Comparison of ENCODE assay signal across 1 cellular context in the genomic region with DNA sequence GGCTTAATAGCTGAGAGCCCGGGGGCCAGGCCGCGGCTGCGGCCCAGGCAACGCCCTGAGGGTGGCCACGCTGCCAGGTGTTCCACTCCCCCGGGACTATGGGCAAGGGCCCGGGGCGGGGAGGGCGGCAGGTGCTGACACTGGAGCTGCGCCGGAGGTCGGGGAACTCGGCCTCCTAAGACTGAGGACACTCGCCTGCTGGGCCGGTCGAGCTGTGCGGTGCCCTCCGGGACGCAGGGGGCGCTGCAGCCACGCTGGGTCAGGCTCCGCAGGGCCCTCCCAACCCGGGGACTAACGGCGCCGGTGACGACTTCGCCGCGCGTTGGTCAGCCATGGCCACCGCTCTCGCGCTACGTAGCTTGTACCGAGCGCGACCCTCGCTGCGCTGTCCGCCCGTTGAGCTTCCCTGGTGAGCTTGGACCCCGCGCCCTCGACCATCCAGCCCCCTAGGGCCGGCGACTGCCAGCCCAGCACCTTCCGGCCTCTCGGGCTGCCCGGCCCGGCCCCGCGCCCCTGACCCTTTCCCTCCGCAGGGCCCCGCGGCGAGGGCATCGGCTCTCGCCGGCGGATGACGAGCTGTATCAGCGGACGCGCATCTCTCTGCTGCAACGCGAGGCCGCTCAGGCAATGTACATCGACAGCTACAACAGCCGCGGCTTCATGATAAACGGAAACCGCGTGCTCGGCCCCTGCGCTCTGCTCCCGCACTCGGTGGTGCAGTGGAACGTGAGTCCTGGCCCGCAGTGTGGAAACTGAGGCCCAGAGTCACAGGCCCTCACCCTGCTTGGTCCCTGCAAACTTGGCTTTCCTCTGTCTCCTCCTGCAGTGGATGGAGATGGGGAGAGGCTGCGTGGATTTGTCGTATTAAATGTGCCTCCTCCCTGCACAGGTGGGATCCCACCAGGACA.
TF ChIP-seq lines count a peak whose summit lies in the region.

A gene with protein sequence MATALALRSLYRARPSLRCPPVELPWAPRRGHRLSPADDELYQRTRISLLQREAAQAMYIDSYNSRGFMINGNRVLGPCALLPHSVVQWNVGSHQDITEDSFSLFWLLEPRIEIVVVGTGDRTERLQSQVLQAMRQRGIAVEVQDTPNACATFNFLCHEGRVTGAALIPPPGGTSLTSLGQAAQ (plus strand): TSS at position 309 of the 908 bp plus-strand sequence. CDS start 24 bp downstream, at position 333.

TF ChIP-seq in K562, 482 proteins besides CTCF, POLR2A, EP300 and RAD21 (continued from another document and continues in another):
- TF ChIP-seq, protein P1, sequence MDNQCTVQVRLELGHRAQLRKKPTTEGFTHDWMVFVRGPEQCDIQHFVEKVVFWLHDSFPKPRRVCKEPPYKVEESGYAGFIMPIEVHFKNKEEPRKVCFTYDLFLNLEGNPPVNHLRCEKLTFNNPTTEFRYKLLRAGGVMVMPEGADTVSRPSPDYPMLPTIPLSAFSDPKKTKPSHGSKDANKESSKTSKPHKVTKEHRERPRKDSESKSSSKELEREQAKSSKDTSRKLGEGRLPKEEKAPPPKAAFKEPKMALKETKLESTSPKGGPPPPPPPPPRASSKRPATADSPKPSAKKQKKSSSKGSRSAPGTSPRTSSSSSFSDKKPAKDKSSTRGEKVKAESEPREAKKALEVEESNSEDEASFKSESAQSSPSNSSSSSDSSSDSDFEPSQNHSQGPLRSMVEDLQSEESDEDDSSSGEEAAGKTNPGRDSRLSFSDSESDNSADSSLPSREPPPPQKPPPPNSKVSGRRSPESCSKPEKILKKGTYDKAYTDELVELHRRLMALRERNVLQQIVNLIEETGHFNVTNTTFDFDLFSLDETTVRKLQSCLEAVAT (IDR thresholded peaks at IDR 0.05): no peak
- no peak for TF ChIP-seq ZNF644 (tag; IDR thresholded peaks at IDR 0.05; ENCODE audit: low read depth)
- TF ChIP-seq, protein P2, sequence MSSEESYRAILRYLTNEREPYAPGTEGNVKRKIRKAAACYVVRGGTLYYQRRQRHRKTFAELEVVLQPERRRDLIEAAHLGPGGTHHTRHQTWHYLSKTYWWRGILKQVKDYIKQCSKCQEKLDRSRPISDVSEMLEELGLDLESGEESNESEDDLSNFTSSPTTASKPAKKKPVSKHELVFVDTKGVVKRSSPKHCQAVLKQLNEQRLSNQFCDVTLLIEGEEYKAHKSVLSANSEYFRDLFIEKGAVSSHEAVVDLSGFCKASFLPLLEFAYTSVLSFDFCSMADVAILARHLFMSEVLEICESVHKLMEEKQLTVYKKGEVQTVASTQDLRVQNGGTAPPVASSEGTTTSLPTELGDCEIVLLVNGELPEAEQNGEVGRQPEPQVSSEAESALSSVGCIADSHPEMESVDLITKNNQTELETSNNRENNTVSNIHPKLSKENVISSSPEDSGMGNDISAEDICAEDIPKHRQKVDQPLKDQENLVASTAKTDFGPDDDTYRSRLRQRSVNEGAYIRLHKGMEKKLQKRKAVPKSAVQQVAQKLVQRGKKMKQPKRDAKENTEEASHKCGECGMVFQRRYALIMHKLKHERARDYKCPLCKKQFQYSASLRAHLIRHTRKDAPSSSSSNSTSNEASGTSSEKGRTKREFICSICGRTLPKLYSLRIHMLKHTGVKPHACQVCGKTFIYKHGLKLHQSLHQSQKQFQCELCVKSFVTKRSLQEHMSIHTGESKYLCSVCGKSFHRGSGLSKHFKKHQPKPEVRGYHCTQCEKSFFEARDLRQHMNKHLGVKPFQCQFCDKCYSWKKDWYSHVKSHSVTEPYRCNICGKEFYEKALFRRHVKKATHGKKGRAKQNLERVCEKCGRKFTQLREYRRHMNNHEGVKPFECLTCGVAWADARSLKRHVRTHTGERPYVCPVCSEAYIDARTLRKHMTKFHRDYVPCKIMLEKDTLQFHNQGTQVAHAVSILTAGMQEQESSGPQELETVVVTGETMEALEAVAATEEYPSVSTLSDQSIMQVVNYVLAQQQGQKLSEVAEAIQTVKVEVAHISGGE (CRISPR knock-in tag; IDR thresholded peaks at IDR 0.05): peak in 2 of 3 experiments; percentile 41 to 63; a peak in 2 of 6 replicates
- TF ChIP-seq, protein P3, sequence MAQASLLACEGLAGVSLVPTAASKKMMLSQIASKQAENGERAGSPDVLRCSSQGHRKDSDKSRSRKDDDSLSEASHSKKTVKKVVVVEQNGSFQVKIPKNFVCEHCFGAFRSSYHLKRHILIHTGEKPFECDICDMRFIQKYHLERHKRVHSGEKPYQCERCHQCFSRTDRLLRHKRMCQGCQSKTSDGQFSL (CRISPR knock-in tag; IDR thresholded peaks at IDR 0.05): no peak; the same call in 1 of the 2 replicates
- TF ChIP-seq, protein P3 (tag; IDR thresholded peaks at IDR 0.05): no peak
- no peak for TF ChIP-seq TEAD2 (tag; IDR thresholded peaks at IDR 0.05)
- TF ChIP-seq, protein P4, sequence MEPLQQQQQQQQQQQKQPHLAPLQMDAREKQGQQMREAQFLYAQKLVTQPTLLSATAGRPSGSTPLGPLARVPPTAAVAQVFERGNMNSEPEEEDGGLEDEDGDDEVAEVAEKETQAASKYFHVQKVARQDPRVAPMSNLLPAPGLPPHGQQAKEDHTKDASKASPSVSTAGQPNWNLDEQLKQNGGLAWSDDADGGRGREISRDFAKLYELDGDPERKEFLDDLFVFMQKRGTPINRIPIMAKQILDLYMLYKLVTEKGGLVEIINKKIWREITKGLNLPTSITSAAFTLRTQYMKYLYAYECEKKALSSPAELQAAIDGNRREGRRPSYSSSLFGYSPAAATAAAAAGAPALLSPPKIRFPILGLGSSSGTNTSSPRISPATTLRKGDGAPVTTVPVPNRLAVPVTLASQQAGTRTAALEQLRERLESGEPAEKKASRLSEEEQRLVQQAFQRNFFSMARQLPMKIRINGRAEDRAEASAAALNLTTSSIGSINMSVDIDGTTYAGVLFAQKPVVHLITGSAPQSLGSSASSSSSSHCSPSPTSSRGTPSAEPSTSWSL (CRISPR knock-in tag; IDR thresholded peaks at IDR 0.05; ENCODE audit: borderline replicate concordance): no peak
- TF ChIP-seq PTRF (tag; IDR thresholded peaks at IDR 0.05): no peak
- no peak for TF ChIP-seq DIDO1 (tag; IDR thresholded peaks at IDR 0.05; ENCODE audit: low read depth)
- TF ChIP-seq SIRT6 (IDR thresholded peaks at IDR 0.05; ENCODE audit: low read depth, low read length): no peak
- TF ChIP-seq, protein P5, sequence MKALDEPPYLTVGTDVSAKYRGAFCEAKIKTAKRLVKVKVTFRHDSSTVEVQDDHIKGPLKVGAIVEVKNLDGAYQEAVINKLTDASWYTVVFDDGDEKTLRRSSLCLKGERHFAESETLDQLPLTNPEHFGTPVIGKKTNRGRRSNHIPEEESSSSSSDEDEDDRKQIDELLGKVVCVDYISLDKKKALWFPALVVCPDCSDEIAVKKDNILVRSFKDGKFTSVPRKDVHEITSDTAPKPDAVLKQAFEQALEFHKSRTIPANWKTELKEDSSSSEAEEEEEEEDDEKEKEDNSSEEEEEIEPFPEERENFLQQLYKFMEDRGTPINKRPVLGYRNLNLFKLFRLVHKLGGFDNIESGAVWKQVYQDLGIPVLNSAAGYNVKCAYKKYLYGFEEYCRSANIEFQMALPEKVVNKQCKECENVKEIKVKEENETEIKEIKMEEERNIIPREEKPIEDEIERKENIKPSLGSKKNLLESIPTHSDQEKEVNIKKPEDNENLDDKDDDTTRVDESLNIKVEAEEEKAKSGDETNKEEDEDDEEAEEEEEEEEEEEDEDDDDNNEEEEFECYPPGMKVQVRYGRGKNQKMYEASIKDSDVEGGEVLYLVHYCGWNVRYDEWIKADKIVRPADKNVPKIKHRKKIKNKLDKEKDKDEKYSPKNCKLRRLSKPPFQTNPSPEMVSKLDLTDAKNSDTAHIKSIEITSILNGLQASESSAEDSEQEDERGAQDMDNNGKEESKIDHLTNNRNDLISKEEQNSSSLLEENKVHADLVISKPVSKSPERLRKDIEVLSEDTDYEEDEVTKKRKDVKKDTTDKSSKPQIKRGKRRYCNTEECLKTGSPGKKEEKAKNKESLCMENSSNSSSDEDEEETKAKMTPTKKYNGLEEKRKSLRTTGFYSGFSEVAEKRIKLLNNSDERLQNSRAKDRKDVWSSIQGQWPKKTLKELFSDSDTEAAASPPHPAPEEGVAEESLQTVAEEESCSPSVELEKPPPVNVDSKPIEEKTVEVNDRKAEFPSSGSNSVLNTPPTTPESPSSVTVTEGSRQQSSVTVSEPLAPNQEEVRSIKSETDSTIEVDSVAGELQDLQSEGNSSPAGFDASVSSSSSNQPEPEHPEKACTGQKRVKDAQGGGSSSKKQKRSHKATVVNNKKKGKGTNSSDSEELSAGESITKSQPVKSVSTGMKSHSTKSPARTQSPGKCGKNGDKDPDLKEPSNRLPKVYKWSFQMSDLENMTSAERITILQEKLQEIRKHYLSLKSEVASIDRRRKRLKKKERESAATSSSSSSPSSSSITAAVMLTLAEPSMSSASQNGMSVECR (CRISPR knock-in tag; IDR thresholded peaks at IDR 0.05): peak; percentile 75; the same call in 1 of the 2 replicates
- TF ChIP-seq RBM17 (IDR thresholded peaks at IDR 0.05; ENCODE audit: borderline replicate concordance, low read depth, low read length): no peak
- TF ChIP-seq ZNF766 (CRISPR knock-in tag; conservative IDR thresholded peaks at IDR 0.05): no peak
- TF ChIP-seq ZNF316 (IDR thresholded peaks at IDR 0.05): no peak
- TF ChIP-seq SPI1 (IDR thresholded peaks at IDR 0.05; ENCODE audit: borderline replicate concordance, low read depth, low read length): no peak
- TF ChIP-seq, protein P6, sequence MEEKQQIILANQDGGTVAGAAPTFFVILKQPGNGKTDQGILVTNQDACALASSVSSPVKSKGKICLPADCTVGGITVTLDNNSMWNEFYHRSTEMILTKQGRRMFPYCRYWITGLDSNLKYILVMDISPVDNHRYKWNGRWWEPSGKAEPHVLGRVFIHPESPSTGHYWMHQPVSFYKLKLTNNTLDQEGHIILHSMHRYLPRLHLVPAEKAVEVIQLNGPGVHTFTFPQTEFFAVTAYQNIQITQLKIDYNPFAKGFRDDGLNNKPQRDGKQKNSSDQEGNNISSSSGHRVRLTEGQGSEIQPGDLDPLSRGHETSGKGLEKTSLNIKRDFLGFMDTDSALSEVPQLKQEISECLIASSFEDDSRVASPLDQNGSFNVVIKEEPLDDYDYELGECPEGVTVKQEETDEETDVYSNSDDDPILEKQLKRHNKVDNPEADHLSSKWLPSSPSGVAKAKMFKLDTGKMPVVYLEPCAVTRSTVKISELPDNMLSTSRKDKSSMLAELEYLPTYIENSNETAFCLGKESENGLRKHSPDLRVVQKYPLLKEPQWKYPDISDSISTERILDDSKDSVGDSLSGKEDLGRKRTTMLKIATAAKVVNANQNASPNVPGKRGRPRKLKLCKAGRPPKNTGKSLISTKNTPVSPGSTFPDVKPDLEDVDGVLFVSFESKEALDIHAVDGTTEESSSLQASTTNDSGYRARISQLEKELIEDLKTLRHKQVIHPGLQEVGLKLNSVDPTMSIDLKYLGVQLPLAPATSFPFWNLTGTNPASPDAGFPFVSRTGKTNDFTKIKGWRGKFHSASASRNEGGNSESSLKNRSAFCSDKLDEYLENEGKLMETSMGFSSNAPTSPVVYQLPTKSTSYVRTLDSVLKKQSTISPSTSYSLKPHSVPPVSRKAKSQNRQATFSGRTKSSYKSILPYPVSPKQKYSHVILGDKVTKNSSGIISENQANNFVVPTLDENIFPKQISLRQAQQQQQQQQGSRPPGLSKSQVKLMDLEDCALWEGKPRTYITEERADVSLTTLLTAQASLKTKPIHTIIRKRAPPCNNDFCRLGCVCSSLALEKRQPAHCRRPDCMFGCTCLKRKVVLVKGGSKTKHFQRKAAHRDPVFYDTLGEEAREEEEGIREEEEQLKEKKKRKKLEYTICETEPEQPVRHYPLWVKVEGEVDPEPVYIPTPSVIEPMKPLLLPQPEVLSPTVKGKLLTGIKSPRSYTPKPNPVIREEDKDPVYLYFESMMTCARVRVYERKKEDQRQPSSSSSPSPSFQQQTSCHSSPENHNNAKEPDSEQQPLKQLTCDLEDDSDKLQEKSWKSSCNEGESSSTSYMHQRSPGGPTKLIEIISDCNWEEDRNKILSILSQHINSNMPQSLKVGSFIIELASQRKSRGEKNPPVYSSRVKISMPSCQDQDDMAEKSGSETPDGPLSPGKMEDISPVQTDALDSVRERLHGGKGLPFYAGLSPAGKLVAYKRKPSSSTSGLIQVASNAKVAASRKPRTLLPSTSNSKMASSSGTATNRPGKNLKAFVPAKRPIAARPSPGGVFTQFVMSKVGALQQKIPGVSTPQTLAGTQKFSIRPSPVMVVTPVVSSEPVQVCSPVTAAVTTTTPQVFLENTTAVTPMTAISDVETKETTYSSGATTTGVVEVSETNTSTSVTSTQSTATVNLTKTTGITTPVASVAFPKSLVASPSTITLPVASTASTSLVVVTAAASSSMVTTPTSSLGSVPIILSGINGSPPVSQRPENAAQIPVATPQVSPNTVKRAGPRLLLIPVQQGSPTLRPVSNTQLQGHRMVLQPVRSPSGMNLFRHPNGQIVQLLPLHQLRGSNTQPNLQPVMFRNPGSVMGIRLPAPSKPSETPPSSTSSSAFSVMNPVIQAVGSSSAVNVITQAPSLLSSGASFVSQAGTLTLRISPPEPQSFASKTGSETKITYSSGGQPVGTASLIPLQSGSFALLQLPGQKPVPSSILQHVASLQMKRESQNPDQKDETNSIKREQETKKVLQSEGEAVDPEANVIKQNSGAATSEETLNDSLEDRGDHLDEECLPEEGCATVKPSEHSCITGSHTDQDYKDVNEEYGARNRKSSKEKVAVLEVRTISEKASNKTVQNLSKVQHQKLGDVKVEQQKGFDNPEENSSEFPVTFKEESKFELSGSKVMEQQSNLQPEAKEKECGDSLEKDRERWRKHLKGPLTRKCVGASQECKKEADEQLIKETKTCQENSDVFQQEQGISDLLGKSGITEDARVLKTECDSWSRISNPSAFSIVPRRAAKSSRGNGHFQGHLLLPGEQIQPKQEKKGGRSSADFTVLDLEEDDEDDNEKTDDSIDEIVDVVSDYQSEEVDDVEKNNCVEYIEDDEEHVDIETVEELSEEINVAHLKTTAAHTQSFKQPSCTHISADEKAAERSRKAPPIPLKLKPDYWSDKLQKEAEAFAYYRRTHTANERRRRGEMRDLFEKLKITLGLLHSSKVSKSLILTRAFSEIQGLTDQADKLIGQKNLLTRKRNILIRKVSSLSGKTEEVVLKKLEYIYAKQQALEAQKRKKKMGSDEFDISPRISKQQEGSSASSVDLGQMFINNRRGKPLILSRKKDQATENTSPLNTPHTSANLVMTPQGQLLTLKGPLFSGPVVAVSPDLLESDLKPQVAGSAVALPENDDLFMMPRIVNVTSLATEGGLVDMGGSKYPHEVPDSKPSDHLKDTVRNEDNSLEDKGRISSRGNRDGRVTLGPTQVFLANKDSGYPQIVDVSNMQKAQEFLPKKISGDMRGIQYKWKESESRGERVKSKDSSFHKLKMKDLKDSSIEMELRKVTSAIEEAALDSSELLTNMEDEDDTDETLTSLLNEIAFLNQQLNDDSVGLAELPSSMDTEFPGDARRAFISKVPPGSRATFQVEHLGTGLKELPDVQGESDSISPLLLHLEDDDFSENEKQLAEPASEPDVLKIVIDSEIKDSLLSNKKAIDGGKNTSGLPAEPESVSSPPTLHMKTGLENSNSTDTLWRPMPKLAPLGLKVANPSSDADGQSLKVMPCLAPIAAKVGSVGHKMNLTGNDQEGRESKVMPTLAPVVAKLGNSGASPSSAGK (IDR thresholded peaks at IDR 0.05): peak; percentile 67; the same call in 1 of the 2 replicates
- TF ChIP-seq STAG1 (CRISPR knock-in tag; IDR thresholded peaks at IDR 0.05; ENCODE audit: borderline replicate concordance): no peak
- TF ChIP-seq KDM4B (IDR thresholded peaks at IDR 0.05; ENCODE audit: borderline replicate concordance in 2 of 2, low read depth in 1 of 2): no peak
- TF ChIP-seq, protein P7, sequence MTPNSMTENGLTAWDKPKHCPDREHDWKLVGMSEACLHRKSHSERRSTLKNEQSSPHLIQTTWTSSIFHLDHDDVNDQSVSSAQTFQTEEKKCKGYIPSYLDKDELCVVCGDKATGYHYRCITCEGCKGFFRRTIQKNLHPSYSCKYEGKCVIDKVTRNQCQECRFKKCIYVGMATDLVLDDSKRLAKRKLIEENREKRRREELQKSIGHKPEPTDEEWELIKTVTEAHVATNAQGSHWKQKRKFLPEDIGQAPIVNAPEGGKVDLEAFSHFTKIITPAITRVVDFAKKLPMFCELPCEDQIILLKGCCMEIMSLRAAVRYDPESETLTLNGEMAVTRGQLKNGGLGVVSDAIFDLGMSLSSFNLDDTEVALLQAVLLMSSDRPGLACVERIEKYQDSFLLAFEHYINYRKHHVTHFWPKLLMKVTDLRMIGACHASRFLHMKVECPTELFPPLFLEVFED (CRISPR knock-in tag; conservative IDR thresholded peaks at IDR 0.05): no peak
